ENCODE assay signal across 8 cellular contexts in the genomic region with DNA sequence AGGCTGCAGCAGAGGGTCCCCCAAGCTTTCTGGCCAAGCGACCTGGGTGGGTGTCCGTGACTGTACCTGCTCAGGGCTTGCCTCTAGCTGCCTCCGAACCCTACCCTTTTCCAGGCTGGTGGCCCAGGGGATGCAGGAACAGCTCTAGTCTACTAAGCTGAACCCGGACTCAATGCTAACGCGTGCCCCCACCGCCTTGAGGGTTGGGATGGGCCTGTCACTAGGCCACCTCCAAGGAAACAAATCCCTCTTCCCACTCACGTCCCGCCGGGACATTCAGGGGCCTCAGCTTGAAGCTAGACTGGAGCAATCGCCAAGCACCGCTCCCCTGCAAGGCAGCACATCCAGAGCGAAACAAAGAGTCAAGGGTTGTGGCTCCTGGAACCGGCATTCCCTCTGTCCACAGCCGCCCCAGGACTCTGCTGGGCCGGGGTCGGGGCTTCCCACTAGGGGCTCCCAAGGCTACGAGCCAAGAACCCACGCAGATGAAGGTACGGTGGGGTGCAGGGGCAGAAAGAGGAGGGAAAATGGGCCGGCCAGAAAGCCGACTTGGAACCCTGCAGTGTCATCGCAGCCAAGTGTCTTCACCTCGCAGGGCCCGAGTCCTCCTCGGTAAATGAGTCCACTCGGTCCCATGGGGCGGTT. TPM values are rescaled to one million over a fixed set of nuclear protein-coding genes. Genes with fewer than 3 reads are reported as not detected.
DNase-seq lines count a peak whose midpoint lies in the region; ATAC-seq and TF ChIP-seq lines count a peak whose summit lies in the region.

No MANE protein-coding gene starts in this region.

- no peaks in the 10 kb centered on the region for H3K36me3 ChIP-seq in HAP-1 (replicated peaks)
- H3K36me3 ChIP-seq in esophagus (ENCODE audit: control insufficient read depth in 2 of 2, insufficient read depth in 2 of 2, low read length in 1 of 2), result no peaks in the 10 kb centered on the region

- H3K9me3 ChIP-seq in HAP-1, result no peaks in the 10 kb centered on the region
- no peaks in the 10 kb centered on the region for H3K9me3 ChIP-seq in esophagus (ENCODE audit: control insufficient read depth in 2 of 2, insufficient read depth in 1 of 2, low read depth in 1 of 2, low read length in 1 of 2)

- 8 to 10% methylated on average over 28 of the region's 28 CpGs for WGBS in esophagus, 2 donors

- H3K4me3 ChIP-seq in HAP-1 (peak overlapping the region; percentile 39), esophagus (ENCODE audit: low read depth in 1 of 2, low read length in 2 of 2) (peak overlapping the region; percentile 69 to 73)

- no peaks in the 10 kb centered on the region for H3K27me3 ChIP-seq in HAP-1 (ENCODE audit: low read depth)
- H3K27me3 ChIP-seq in esophagus (ENCODE audit: control insufficient read depth in 1 of 2, insufficient read depth in 2 of 2, low read length in 2 of 2), result no peaks in the 10 kb centered on the region

- H3K9me3 Mint-ChIP-seq in nephron progenitor cell, result no peaks in the 10 kb centered on the region

- no peak for TF ChIP-seq CTCF in nephron progenitor cell (IDR thresholded peaks at IDR 0.05)

- H3K4me1 ChIP-seq in HAP-1 (peaks cover 13% of the 10 kb centered on the region), esophagus (ENCODE audit: control insufficient read depth in 2 of 2, insufficient read depth in 2 of 2, low read length in 1 of 2) (peaks cover 0 to 4% of the 10 kb centered on the region in 2 donors)

- H3K4me3 Mint-ChIP-seq in nephron progenitor cell, result peak overlapping the region; percentile 74

- H3K4me1 Mint-ChIP-seq in nephron progenitor cell, result peaks cover 63% of the 10 kb centered on the region

- ATAC-seq in HG03469 (IDR thresholded peaks at IDR 0.05; ENCODE audit: unreplicated experiment) (no peak), GM21367 (IDR thresholded peaks at IDR 0.05; ENCODE audit: unreplicated experiment) (no peak)

- peak overlapping the region; percentile 84 to 92 for H3K27ac ChIP-seq in esophagus (ENCODE audit: low read depth in 2 of 2, low read length in 1 of 2)

- H3K27me3 Mint-ChIP-seq in nephron progenitor cell (ENCODE audit: low read depth, poor library complexity), result peaks cover 30% of the 10 kb centered on the region

- DNase-seq in COLO668 (lab: John Stamatoyannopoulos, UW; ENCODE audit: unreplicated experiment), result peak; percentile 49
- peak in 1 of 2 experiments; percentile 53 for DNase-seq in HAP-1 (ENCODE audit: low spot score in 2 of 2)
- peak; percentile 30 for DNase-seq in SW480 (ENCODE audit: low spot score)
- no peak for DNase-seq in nephron progenitor cell
- no peak for DNase-seq in kidney glomerular epithelial cell (lab: John Stamatoyannopoulos, UW)

- no peaks in the 10 kb centered on the region for H3K36me3 Mint-ChIP-seq in nephron progenitor cell (ENCODE audit: low read depth)

- no peak overlapping the region for H3K27ac Mint-ChIP-seq in nephron progenitor cell

- in situ Hi-C loops in HAP-1 (cut with MboI; ENCODE audit: low sequenced_read_pairs), result no loop called here

RNA-seq across cellular contexts. Expression of gene FBXL22, which starts 2.9 kb away (rescaled TPM):
- 1 to 10 TPM; 2.8 to 4.5 TPM for polyA plus RNA-seq in esophagus

Comparison
In these comparisons a context has a peak if more than half of its experiments do, and no peak if none do; other contexts are left out.
1. DNase-seq: peak in COLO668 (single experiment) and SW480 (single experiment); none in nephron progenitor cell (single experiment) and kidney glomerular epithelial cell (single experiment).